Comparison of ENCODE assay signal across 15 cellular contexts in genomic region chr1:213984387-213985180, GRCh38. TPM values are rescaled to one million over a fixed set of nuclear protein-coding genes. Genes with fewer than 3 reads are reported as not detected.
DNase-seq lines count a peak whose midpoint lies in the region; ATAC-seq and TF ChIP-seq lines count a peak whose summit lies in the region.
"Had no signal": no experiment of that assay in that cellular context is flagged by ENCODE, and none has a peak within 500 bp of the region (broad histone marks: within the 10 kb centered on the region; RNA-seq: fewer than 3 reads in every experiment).

No MANE protein-coding gene starts in this region.

- peaks cover 6 to 7% of the 10 kb centered on the region in 2 donors for H3K36me3 Mint-ChIP-seq in activated T-cell treated with anti-CD3 and anti-CD28 coated beads, Interleukin-2, amount 50 U/mL, for 72 hours (ENCODE audit: insufficient read depth in 2 of 2)
- no peaks in the 10 kb centered on the region for H3K36me3 Mint-ChIP-seq in activated T-cell treated with anti-CD3 and anti-CD28 coated beads, Interleukin-2, amount 50 U/mL, for 4 hours (ENCODE audit: insufficient read depth)
- no peaks in the 10 kb centered on the region for H3K36me3 Mint-ChIP-seq in glutamatergic neuron (ENCODE audit: unreplicated experiment)

- no peaks in the 10 kb centered on the region for H3K9me3 Mint-ChIP-seq in activated T-cell treated with anti-CD3 and anti-CD28 coated beads, Interleukin-2, amount 50 U/mL, for 72 hours
- no peaks in the 10 kb centered on the region for H3K9me3 Mint-ChIP-seq in activated T-cell treated with anti-CD3 and anti-CD28 coated beads, Interleukin-2, amount 50 U/mL, for 4 hours
- H3K9me3 Mint-ChIP-seq in glutamatergic neuron (ENCODE audit: unreplicated experiment), result peaks cover 34% of the 10 kb centered on the region

- DNase-seq in activated T-cell treated with anti-CD3 and anti-CD28 coated beads, Interleukin-2, amount 50 U/mL, for 72 hours, result no peak
- DNase-seq in activated T-cell treated with anti-CD3 and anti-CD28 coated beads, Interleukin-2, amount 50 U/mL, for 4 hours, result no peak
- DNase-seq in NCI-H2171 treated with DMSO at 0.1 percent for 48 hours (lab: John Stamatoyannopoulos, UW), result peak; percentile 86
- peak; percentile 31 for DNase-seq in glutamatergic neuron
- no peak for DNase-seq in suprapubic skin (ENCODE audit: low spot score in 2 of 2)
- DNase-seq: activated naive CD8-positive, alpha-beta T cell treated with anti-CD3 and anti-CD28 coated beads for 36 hours; effector CD8-positive, alpha-beta T cell; HCEC 1CT had no signal

- TF ChIP-seq CTCF in glutamatergic neuron (IDR thresholded peaks at IDR 0.05; ENCODE audit: partially characterized antibody, unreplicated experiment) (no peak), suprapubic skin (IDR thresholded peaks at IDR 0.05) (no peak)

- 62% methylated on average over 14 of the region's 14 CpGs for WGBS in suprapubic skin

- peak overlapping the region; percentile 33 for H3K4me3 ChIP-seq in suprapubic skin
- H3K4me3 ChIP-seq: A549 had no signal

- no peak for ATAC-seq in activated T-cell treated with anti-CD3 and anti-CD28 coated beads, Interleukin-2, amount 50 U/mL, for 72 hours (replicated peaks in 1 of 2)
- no peak for ATAC-seq in activated T-cell treated with anti-CD3 and anti-CD28 coated beads, Interleukin-2, amount 50 U/mL, for 4 hours
- ATAC-seq in GM18498 (IDR thresholded peaks at IDR 0.05; ENCODE audit: unreplicated experiment), result no peak
- ATAC-seq in HG02884 (IDR thresholded peaks at IDR 0.05; ENCODE audit: unreplicated experiment), result no peak
- ATAC-seq in GM21825 (IDR thresholded peaks at IDR 0.05; ENCODE audit: unreplicated experiment), result no peak
- ATAC-seq: A549; heart left ventricle; stimulated activated naive CD8-positive, alpha-beta T cell treated with anti-CD3 and anti-CD28 coated beads, Interleukin-15, Interleukin-2, amounts not matched to agents 100 U/mL and 50 U/mL, for 24 hours had no signal

- peaks cover 90% of the 10 kb centered on the region for H3K27me3 Mint-ChIP-seq in activated T-cell treated with anti-CD3 and anti-CD28 coated beads, Interleukin-2, amount 50 U/mL, for 72 hours (ENCODE audit: low read depth)
- H3K27me3 Mint-ChIP-seq in activated T-cell treated with anti-CD3 and anti-CD28 coated beads, Interleukin-2, amount 50 U/mL, for 4 hours (ENCODE audit: low read depth), result peaks cover 85% of the 10 kb centered on the region
- H3K27me3 Mint-ChIP-seq in glutamatergic neuron (ENCODE audit: unreplicated experiment), result peaks cover 27% of the 10 kb centered on the region

- peak overlapping the region; percentile 92 to 97 for H3K4me3 Mint-ChIP-seq in activated T-cell treated with anti-CD3 and anti-CD28 coated beads, Interleukin-2, amount 50 U/mL, for 72 hours
- no peak overlapping the region for H3K4me3 Mint-ChIP-seq in activated T-cell treated with anti-CD3 and anti-CD28 coated beads, Interleukin-2, amount 50 U/mL, for 4 hours
- H3K4me3 Mint-ChIP-seq in glutamatergic neuron (ENCODE audit: unreplicated experiment), result peak overlapping the region; percentile 81
- H3K4me3 Mint-ChIP-seq: activated naive CD8-positive, alpha-beta T cell treated with anti-CD3 and anti-CD28 coated beads for 36 hours had no signal

- no peak overlapping the region for H3K27ac ChIP-seq in suprapubic skin
- H3K27ac ChIP-seq: A549 had no signal

- no peaks in the 10 kb centered on the region for H3K9me3 ChIP-seq in suprapubic skin
- H3K9me3 ChIP-seq: A549, heart left ventricle had no signal

- no peak overlapping the region for H3K27ac Mint-ChIP-seq in activated T-cell treated with anti-CD3 and anti-CD28 coated beads, Interleukin-2, amount 50 U/mL, for 72 hours
- peak overlapping the region; percentile 89 for H3K27ac Mint-ChIP-seq in glutamatergic neuron (ENCODE audit: unreplicated experiment)
- H3K27ac Mint-ChIP-seq: activated naive CD8-positive, alpha-beta T cell treated with anti-CD3 and anti-CD28 coated beads for 36 hours had no signal

- H3K36me3 ChIP-seq in suprapubic skin, result no peaks in the 10 kb centered on the region
- H3K36me3 ChIP-seq: heart left ventricle had no signal

- TF ChIP-seq POLR2A in suprapubic skin (IDR thresholded peaks at IDR 0.05), result no peak

- peaks cover 77% of the 10 kb centered on the region for H3K27me3 ChIP-seq in suprapubic skin

- TF ChIP-seq EP300 in suprapubic skin (IDR thresholded peaks at IDR 0.05), result no peak

- peaks cover 54% of the 10 kb centered on the region for H3K4me1 ChIP-seq in suprapubic skin

- H3K4me1 Mint-ChIP-seq in activated T-cell treated with anti-CD3 and anti-CD28 coated beads, Interleukin-2, amount 50 U/mL, for 72 hours (ENCODE audit: low read depth), result peaks cover 54% of the 10 kb centered on the region
- peaks cover 37% of the 10 kb centered on the region for H3K4me1 Mint-ChIP-seq in activated T-cell treated with anti-CD3 and anti-CD28 coated beads, Interleukin-2, amount 50 U/mL, for 4 hours (ENCODE audit: low read depth)
- H3K4me1 Mint-ChIP-seq in glutamatergic neuron (ENCODE audit: low read depth, unreplicated experiment), result peaks cover 46% of the 10 kb centered on the region

RNA-seq across cellular contexts. Expression of gene PROX1, which starts 3.2 kb away (rescaled TPM):
- under 1 TPM in 1 of 2 donors, not detected in 1; 0.21 TPM for total RNA-seq in activated T-cell treated with anti-CD3 and anti-CD28 coated beads, Interleukin-2, amount 50 U/mL, for 72 hours
- total RNA-seq in activated T-cell treated with anti-CD3 and anti-CD28 coated beads, Interleukin-2, amount 50 U/mL, for 4 hours, result under 1 TPM; 0.03 to 0.13 (median 0.08) TPM
- total RNA-seq in glutamatergic neuron (ENCODE audit: unreplicated experiment), result 68.4 TPM
- total RNA-seq in suprapubic skin, result 1 to 10 TPM in 3 of 4 donors, under 1 TPM in 1; 0.68 to 1.9 (median 1.3) TPM
- total RNA-seq: activated naive CD8-positive, alpha-beta T cell treated with anti-CD3 and anti-CD28 coated beads for 36 hours; G401 had no signal

Comparison
In these comparisons a context has a peak if more than half of its experiments do, and no peak if none do; other contexts are left out.
1. DNase-seq: peak in NCI-H2171 treated with DMSO at 0.1 percent for 48 hours (single experiment) and glutamatergic neuron (single experiment); none in activated T-cell treated with anti-CD3 and anti-CD28 coated beads, Interleukin-2, amount 50 U/mL, for 72 hours (0 of 2), activated T-cell treated with anti-CD3 and anti-CD28 coated beads, Interleukin-2, amount 50 U/mL, for 4 hours (single experiment) and suprapubic skin (0 of 2).
2. RNA of gene PROX1, which starts 3.2 kb away (total RNA-seq): 68.4 TPM in glutamatergic neuron (single experiment); 0.68 to 1.9 TPM in suprapubic skin, 0.21 TPM in activated T-cell treated with anti-CD3 and anti-CD28 coated beads, Interleukin-2, amount 50 U/mL, for 72 hours and 0.03 to 0.13 TPM in activated T-cell treated with anti-CD3 and anti-CD28 coated beads, Interleukin-2, amount 50 U/mL, for 4 hours; every median in the first group is over 10 times any median in the second.